26 cellular contexts compared by ENCODE assay signal in genomic region chr5:125582358-125582757, GRCh38.
DNase-seq lines count a peak whose midpoint lies in the region; ATAC-seq and TF ChIP-seq lines count a peak whose summit lies in the region.
"Had no signal": no experiment of that assay in that cellular context is flagged by ENCODE, and none has a peak within 500 bp of the region (broad histone marks: within the 10 kb centered on the region; RNA-seq: fewer than 3 reads in every experiment).

No MANE protein-coding gene starts in this region.

- no peak overlapping the region for H3K4me3 ChIP-seq in fibroblast of pulmonary artery (replicated peaks; ENCODE audit: low read depth, low read length)
- no peak overlapping the region for H3K4me3 ChIP-seq in aorta (ENCODE audit: low read length in 2 of 2)
- H3K4me3 ChIP-seq: GM12878, Peyer's patch, prostate gland, transverse colon had no signal

- intact Hi-C loops in Right ventricle myocardium superior (cut with DNase I), result no loop called here
- intact Hi-C loops in cardiac septum (cut with DNase I), result no loop called here
- intact Hi-C loops in aorta (cut with DNase I), result no loop called here

- no peak overlapping the region for H3K27ac ChIP-seq in aorta (ENCODE audit: low read depth in 1 of 2, low read length in 2 of 2)
- H3K27ac ChIP-seq: Peyer's patch, prostate gland, transverse colon had no signal

- DNase-seq in Right ventricle myocardium superior (no peak), cardiac septum (ENCODE audit: low spot score) (no peak), fibroblast of pulmonary artery (ENCODE audit: low read depth) (peak; percentile 80), left lobe of liver (ENCODE audit: low spot score) (peak; percentile 75), aorta (no peak), GM19238 (ENCODE audit: insufficient read length, low spot score) (no peak)
- DNase-seq: activated CD4-positive, alpha-beta memory T cell treated with anti-CD3 and anti-CD28 coated beads for 36 hours; activated CD8-positive, alpha-beta memory T cell treated with anti-CD3 and anti-CD28 coated beads, Interleukin-2, amount 50 U/mL, for 4 hours; activated naive CD4-positive, alpha-beta T cell treated with anti-CD3 and anti-CD28 coated beads, Interleukin-2, amount 50 U/mL, for 16 hours; caudate nucleus; CD4-positive, alpha-beta memory T cell; Kasumi-1; naive B cell; NCI-H187; NCI-H2171 treated with DMSO at 0.1 percent for 48 hours; NCI-H524 treated with DMSO at 0.1 percent for 48 hours; Peyer's patch; small intestine; stimulated activated CD4-positive, alpha-beta T cell treated with anti-CD3 and anti-CD28 coated beads, Interleukin-1b, Interleukin-23, amount 100 ng/mL, for 48 hours; stimulated activated CD8-positive, alpha-beta memory T cell treated with anti-CD3 and anti-CD28 coated beads, Interleukin-4, amount 100 ng/mL, for 48 hours; transverse colon had no signal

- H3K36me3 ChIP-seq in aorta (ENCODE audit: control insufficient read depth in 1 of 2, insufficient read depth in 2 of 2, low read length in 1 of 2), result no peaks in the 10 kb centered on the region
- H3K36me3 ChIP-seq: Peyer's patch, prostate gland, transverse colon had no signal

- H3K9me3 ChIP-seq in aorta (ENCODE audit: control insufficient read depth, low read length), result no peaks in the 10 kb centered on the region
- H3K9me3 ChIP-seq: Peyer's patch, prostate gland, transverse colon had no signal

- H3K27me3 Mint-ChIP-seq in stimulated activated memory B cell treated with anti-CD40 and anti-IgM and Interleukin-4, amounts not matched to agents 10 μg/mL and 1 μg/mL and 100 μg/mL, for 72 hours, result no peaks in the 10 kb centered on the region
- H3K27me3 Mint-ChIP-seq: activated CD4-positive, alpha-beta memory T cell treated with anti-CD3 and anti-CD28 coated beads for 36 hours; CD4-positive, alpha-beta memory T cell; dendritic cell treated with granulocyte-macrophage colony-stimulating factor and Interleukin-4, amounts not matched to agents 40 ng/mL and 50 ng/mL, for 4 days had no signal

- H3K27ac Mint-ChIP-seq in stimulated activated memory B cell treated with anti-CD40 and anti-IgM and Interleukin-4, amounts not matched to agents 10 μg/mL and 1 μg/mL and 100 μg/mL, for 72 hours, result no peak overlapping the region
- H3K27ac Mint-ChIP-seq: activated CD4-positive, alpha-beta memory T cell treated with anti-CD3 and anti-CD28 coated beads for 36 hours; CD4-positive, alpha-beta memory T cell; dendritic cell treated with granulocyte-macrophage colony-stimulating factor and Interleukin-4, amounts not matched to agents 40 ng/mL and 50 ng/mL, for 4 days; naive B cell had no signal

- H3K36me3 Mint-ChIP-seq in stimulated activated memory B cell treated with anti-CD40 and anti-IgM and Interleukin-4, amounts not matched to agents 10 μg/mL and 1 μg/mL and 100 μg/mL, for 72 hours, result no peaks in the 10 kb centered on the region
- H3K36me3 Mint-ChIP-seq: activated CD4-positive, alpha-beta memory T cell treated with anti-CD3 and anti-CD28 coated beads for 36 hours; CD4-positive, alpha-beta memory T cell; naive B cell had no signal

- no peaks in the 10 kb centered on the region for H3K27me3 ChIP-seq in aorta (ENCODE audit: control insufficient read depth in 1 of 2, insufficient read depth in 2 of 2, low read length in 1 of 2)
- H3K27me3 ChIP-seq: Peyer's patch, transverse colon had no signal

- ATAC-seq in Right ventricle myocardium superior (ENCODE audit: poor library complexity) (peak; percentile 71), left lobe of liver (peak; percentile 48), aorta (ENCODE audit: low FRiP score) (peak; percentile 35), GM18519 (IDR thresholded peaks at IDR 0.05; ENCODE audit: low FRiP score, unreplicated experiment) (no peak)
- ATAC-seq in stimulated activated memory B cell treated with anti-CD40 and anti-IgM and Interleukin-4, amounts not matched to agents 10 μg/mL and 1 μg/mL and 100 μg/mL, for 72 hours, result no peak
- ATAC-seq: GM12878 had no signal

- H3K4me3 Mint-ChIP-seq in stimulated activated memory B cell treated with anti-CD40 and anti-IgM and Interleukin-4, amounts not matched to agents 10 μg/mL and 1 μg/mL and 100 μg/mL, for 72 hours, result no peak overlapping the region
- H3K4me3 Mint-ChIP-seq: activated CD4-positive, alpha-beta memory T cell treated with anti-CD3 and anti-CD28 coated beads for 36 hours; CD4-positive, alpha-beta memory T cell; dendritic cell treated with granulocyte-macrophage colony-stimulating factor and Interleukin-4, amounts not matched to agents 40 ng/mL and 50 ng/mL, for 4 days; naive B cell had no signal

- peaks cover 3% of the 10 kb centered on the region for H3K9me3 Mint-ChIP-seq in stimulated activated memory B cell treated with anti-CD40 and anti-IgM and Interleukin-4, amounts not matched to agents 10 μg/mL and 1 μg/mL and 100 μg/mL, for 72 hours

- no peaks in the 10 kb centered on the region for H3K4me1 Mint-ChIP-seq in stimulated activated memory B cell treated with anti-CD40 and anti-IgM and Interleukin-4, amounts not matched to agents 10 μg/mL and 1 μg/mL and 100 μg/mL, for 72 hours
- H3K4me1 Mint-ChIP-seq: CD4-positive, alpha-beta memory T cell; naive B cell had no signal

- no peak for TF ChIP-seq CTCF in fibroblast of pulmonary artery (IDR thresholded peaks at IDR 0.05; ENCODE audit: low read length, missing control alignments)

- H3K4me1 ChIP-seq in aorta (ENCODE audit: control insufficient read depth in 1 of 2, insufficient read depth in 2 of 2, low read length in 2 of 2), result peaks cover 0 to 8% of the 10 kb centered on the region in 2 donors
- H3K4me1 ChIP-seq: Peyer's patch, prostate gland had no signal

- WGBS in aorta, 2 donors, result 3 to 10% methylated on average over 1 of the region's 1 CpG

Comparison
In these comparisons a context has a peak if more than half of its experiments do, and no peak if none do; other contexts are left out.
1. ATAC-seq: peak in Right ventricle myocardium superior (single experiment), left lobe of liver (single experiment) and aorta (single experiment); none in stimulated activated memory B cell treated with anti-CD40 and anti-IgM and Interleukin-4, amounts not matched to agents 10 μg/mL and 1 μg/mL and 100 μg/mL, for 72 hours (single experiment) and GM18519 (single experiment).
2. DNase-seq: peak in fibroblast of pulmonary artery (single experiment) and left lobe of liver (single experiment); none in Right ventricle myocardium superior (single experiment), cardiac septum (single experiment), aorta (0 of 2) and GM19238 (single experiment).